In the genomic region with DNA sequence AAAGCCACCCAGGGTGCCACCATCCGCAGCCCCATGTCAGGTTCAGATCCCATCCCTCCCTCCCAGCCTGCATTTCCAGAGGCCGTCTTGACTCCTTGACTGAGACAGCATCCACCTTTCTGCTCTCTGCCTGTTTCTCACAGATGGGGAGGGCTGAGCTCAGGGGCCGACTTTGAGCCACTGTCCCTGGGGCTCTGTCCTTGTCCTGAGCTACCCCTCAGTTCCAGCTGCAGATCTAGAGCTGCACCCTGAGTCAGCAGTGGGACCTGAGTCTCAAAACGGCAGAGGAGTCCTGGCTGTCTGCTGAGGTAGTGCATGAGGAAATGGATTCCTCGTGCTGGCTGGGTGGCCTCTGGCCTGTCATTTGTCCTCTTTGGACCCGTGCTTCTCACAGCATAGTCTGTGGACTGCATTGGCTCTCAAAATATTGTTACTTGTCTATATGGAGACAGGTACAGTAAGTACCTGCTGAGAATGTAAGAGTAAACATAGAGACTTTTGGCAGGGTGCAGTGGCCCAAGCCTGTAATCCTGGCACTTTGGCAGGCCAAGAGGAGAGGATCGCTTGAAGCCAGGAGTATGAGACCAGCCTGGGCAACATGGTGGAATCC, we compare ENCODE assay signal across 9 cellular contexts. TPM values are rescaled to one million over a fixed set of nuclear protein-coding genes. Genes with fewer than 3 reads are reported as not detected.
DNase-seq lines count a peak whose midpoint lies in the region; ATAC-seq, FAIRE-seq and TF ChIP-seq lines count a peak whose summit lies in the region.
"Had no signal": no experiment of that assay in that cellular context is flagged by ENCODE, and none has a peak within 500 bp of the region (broad histone marks: within the 10 kb centered on the region; RNA-seq: fewer than 3 reads in every experiment).

No MANE protein-coding gene starts in this region.

- CTCF ChIA-PET in GM12878 (lab: Yijun Ruan, JAX) = interaction anchor here (0.6 to 3.0 kb wide), 8 partner anchors 12 to 1059 kb away, joined by 3 to 17 read pairs (median 4); no protein-coding TSS in a partner anchor

- SMC1A ChIA-PET in GM12878 (lab: Charles Lee; ENCODE audit: uncharacterized antibody, unreplicated experiment) = interaction anchor here (1.3 to 1.5 kb wide), 2 partner anchors 12 to 992 kb away, joined by 3 to 5 read pairs; no protein-coding TSS in a partner anchor

- no peak for TF ChIP-seq EP300 in GM12878 (IDR thresholded peaks at IDR 0.05; ENCODE audit: borderline replicate concordance in 1 of 2, control insufficient read depth in 1 of 2, low read depth in 2 of 2, low read length in 2 of 2)

- no peak overlapping the region for H3K9ac ChIP-seq in GM12878 (ENCODE audit: control insufficient read depth, insufficient read depth, low read length)
- H3K9ac ChIP-seq: BLaER1 had no signal

- no peaks in the 10 kb centered on the region for H3K79me2 ChIP-seq in GM12878 (ENCODE audit: control insufficient read depth, insufficient read depth, low read length)

- no peak overlapping the region for H2AFZ ChIP-seq in GM12878 (ENCODE audit: control insufficient read depth, low read depth, low read length)

- BruUV-seq in GM12878 (replicated peaks; lab: Mats Ljungman, UMichigan) = no TSS peak

- no peaks in the 10 kb centered on the region for H3K36me3 ChIP-seq in GM12878 (ENCODE audit: control insufficient read depth in 2 of 2, insufficient read depth in 2 of 2, low read length in 1 of 2)
- H3K36me3 ChIP-seq in kidney epithelial cell (ENCODE audit: control insufficient read depth, insufficient read depth, low read length) = no peaks in the 10 kb centered on the region
- no peaks in the 10 kb centered on the region for H3K36me3 ChIP-seq in small intestine (ENCODE audit: control insufficient read depth in 2 of 2, insufficient read depth in 2 of 2, low read length in 2 of 2)
- no peaks in the 10 kb centered on the region for H3K36me3 ChIP-seq in gastrocnemius medialis
- H3K36me3 ChIP-seq: BLaER1 had no signal

- peak; percentile 15 for TF ChIP-seq CTCF in AG09309 (IDR thresholded peaks at IDR 0.05; ENCODE audit: control insufficient read depth, insufficient read depth, low read depth, low read length, missing control alignments)
- TF ChIP-seq CTCF in GM12878 (IDR thresholded peaks at IDR 0.05 in 2 of 3, conservative IDR thresholded peaks at IDR 0.05 in 1 of 3; ENCODE audit: control insufficient read depth in 2 of 3, extremely low read depth in 1 of 3, insufficient read depth in 1 of 3, low read depth in 3 of 3, low read length in 3 of 3) = no peak
- TF ChIP-seq CTCF in kidney epithelial cell (IDR thresholded peaks at IDR 0.05; ENCODE audit: insufficient read depth, low read length, poor library complexity, severe bottlenecking) = peak; percentile 21
- TF ChIP-seq CTCF in gastrocnemius medialis (IDR thresholded peaks at IDR 0.05 in 4 of 5, conservative IDR thresholded peaks at IDR 0.05 in 1 of 5) = no peak

- no peak for TF ChIP-seq RAD21 in GM12878 (IDR thresholded peaks at IDR 0.05; ENCODE audit: insufficient read depth, low read depth, low read length)

- RAD21 ChIA-PET in GM12878 (lab: Charles Lee; ENCODE audit: unreplicated experiment) = interaction anchor here (0.5 to 2.2 kb wide), 3 partner anchors 12 to 1248 kb away, joined by 3 to 11 read pairs (median 3); no protein-coding TSS in a partner anchor

- H3K4me3 ChIP-seq in AG09309 (ENCODE audit: control insufficient read depth, low read depth, low read length) = no peak overlapping the region
- no peak overlapping the region for H3K4me3 ChIP-seq in GM12878
- no peak overlapping the region for H3K4me3 ChIP-seq in kidney epithelial cell (ENCODE audit: low read depth, low read length)
- no peak overlapping the region for H3K4me3 ChIP-seq in small intestine (ENCODE audit: low read depth in 1 of 2, low read length in 2 of 2)
- no peak overlapping the region for H3K4me3 ChIP-seq in gastrocnemius medialis
- H3K4me3 ChIP-seq: BLaER1 had no signal

- TF ChIP-seq POLR2A in GM12878 (IDR thresholded peaks at IDR 0.05; ENCODE audit: low read depth, low read length) (no peak), gastrocnemius medialis (IDR thresholded peaks at IDR 0.05) (no peak)

- DNase-seq in AG09309 (ENCODE audit: low read depth) (no peak), HTR-8/SVneo (ENCODE audit: insufficient read length, low spot score) (no peak), GM12878 (ENCODE audit: low read depth, low spot score) (no peak), kidney epithelial cell (ENCODE audit: low read depth) (no peak), small intestine (no peak), gastrocnemius medialis (no peak)

- intact Hi-C loops in GM12878 (cut with micrococcal nuclease; ENCODE audit: unreplicated experiment) = loop anchor here (5.0 to 10.0 kb wide), 6 partner anchors 247 to 1337 kb away; partner anchors contain the start of gene TLE3
- intact Hi-C loops in gastrocnemius medialis (cut with DNase I; ENCODE audit: low total_unique reads) = loop anchor here (10.0 kb wide), 1 partner anchor 120 kb away; no protein-coding TSS in a partner anchor

- in situ Hi-C loops in GM12878 (cut with MboI) = loop anchor here (10.0 kb wide), 1 partner anchor 1250 kb away; no protein-coding TSS in a partner anchor
- in situ Hi-C loops in gastrocnemius medialis (cut with MboI; ENCODE audit: low sequenced_read_pairs in 4 of 4) = loop anchor here (5.0 to 10.0 kb wide), 2 partner anchors 1010 to 1012 kb away; no protein-coding TSS in a partner anchor

- ATAC-seq in GM12878 (peak; percentile 72), HG02840 (IDR thresholded peaks at IDR 0.05; ENCODE audit: low FRiP score, unreplicated experiment) (no peak), HG03521 (IDR thresholded peaks at IDR 0.05; ENCODE audit: unreplicated experiment) (no peak), gastrocnemius medialis (no peak)

- peaks cover 1% of the 10 kb centered on the region; the same call in 2 of the 3 replicates for H3K9me3 ChIP-seq in GM12878 (replicated peaks; ENCODE audit: control insufficient read depth, insufficient read depth, low read length)
- H3K9me3 ChIP-seq in small intestine (ENCODE audit: control insufficient read depth, low read depth) = no peaks in the 10 kb centered on the region
- no peaks in the 10 kb centered on the region for H3K9me3 ChIP-seq in gastrocnemius medialis

- FAIRE-seq in HTR-8/SVneo (lab: Jason Lieb, UNC) = peak; percentile 57
- no peak for FAIRE-seq in GM12878 (lab: Jason Lieb, UNC)
- FAIRE-seq in small intestine (lab: Jason Lieb, UNC) = no peak

- no peak overlapping the region for H3K4me2 ChIP-seq in GM12878 (ENCODE audit: control insufficient read depth, insufficient read depth)
- H3K4me2 ChIP-seq: BLaER1 had no signal

- POLR2A ChIA-PET in GM12878 (lab: Charles Lee) = no interaction called here

- no peak overlapping the region for H3K27ac ChIP-seq in GM12878 (ENCODE audit: control insufficient read depth, insufficient read depth)
- H3K27ac ChIP-seq in small intestine (ENCODE audit: low read depth in 1 of 2, low read length in 1 of 2) = no peak overlapping the region
- no peak overlapping the region for H3K27ac ChIP-seq in gastrocnemius medialis
- H3K27ac ChIP-seq: BLaER1 had no signal

- no peaks in the 10 kb centered on the region for H4K20me1 ChIP-seq in GM12878 (ENCODE audit: control insufficient read depth, insufficient read depth)
- H4K20me1 ChIP-seq: BLaER1 had no signal

- H3K27me3 ChIP-seq in GM12878 (replicated peaks in 1 of 2; ENCODE audit: control insufficient read depth in 2 of 2, insufficient read depth in 2 of 2, low read length in 1 of 2) = no peaks in the 10 kb centered on the region
- H3K27me3 ChIP-seq in kidney epithelial cell (ENCODE audit: control insufficient read depth, insufficient read depth, low read length) = no peaks in the 10 kb centered on the region
- no peaks in the 10 kb centered on the region for H3K27me3 ChIP-seq in small intestine (ENCODE audit: control insufficient read depth in 2 of 2, insufficient read depth in 2 of 2, low read length in 2 of 2)
- no peaks in the 10 kb centered on the region for H3K27me3 ChIP-seq in gastrocnemius medialis
- H3K27me3 ChIP-seq: BLaER1 had no signal

- H3K4me1 ChIP-seq in GM12878 (ENCODE audit: control insufficient read depth, insufficient read depth, low read length) (no peaks in the 10 kb centered on the region), small intestine (ENCODE audit: control insufficient read depth in 2 of 2, insufficient read depth in 1 of 2, low read depth in 1 of 2, low read length in 1 of 2) (no peaks in the 10 kb centered on the region), gastrocnemius medialis (no peaks in the 10 kb centered on the region)

- 28% methylated on average over 7 of the region's 7 CpGs for WGBS in GM12878 (ENCODE audit: insufficient coverage, insufficient replicate concordance, low lambda C conversion rate, missing lambda C conversion rate)
- WGBS in small intestine, 3 donors = 69 to 75% (median 74%) methylated on average over 7 of the region's 7 CpGs

TF ChIP-seq in GM12878, 131 proteins besides CTCF, POLR2A, EP300 and RAD21 (continues in another document):
- no peak for TF ChIP-seq MEF2A (IDR thresholded peaks at IDR 0.05; ENCODE audit: insufficient read depth, low read depth, low read length)
- TF ChIP-seq HCFC1 (IDR thresholded peaks at IDR 0.05; ENCODE audit: low read length) = no peak

RNA-seq across cellular contexts. Expression of gene RPLP1, which starts 22.3 kb away (rescaled TPM):
- total RNA-seq in GM12878 (2013; cell fraction: nucleolus; rRNA removed) = 90.8 and 93.4 TPM in 2 replicates
- total RNA-seq in GM12878 (2014; rRNA removed) (625 and 839 TPM in 2 replicates), GM12878 (2014; rRNA removed; fragmentation: Illumina TruSeq; extraction: Trizol) (179 and 217 TPM in 2 replicates), GM12878 (2021) (3,098 and 3,322 TPM in 2 replicates), kidney epithelial cell (930 and 943 TPM in 2 replicates), gastrocnemius medialis (1,000 to 10,000 TPM in 1 of 4 donors, 100 to 1,000 TPM in 3; 849 to 1,174 (median 925) TPM)
- 3,422 TPM for polyA plus RNA-seq in GM12878 (2011; ENCODE audit: low read depth)
- polyA plus RNA-seq in GM12878 (2011; rRNA removed) (273 and 714 TPM in 2 replicates), GM12878 (2014; fragmentation: Illumina TruSeq; extraction: Trizol) (76.7 and 613 TPM in 2 replicates), GM12878 (2014; fragmentation: Nextera tagmentation; extraction: Ambion mirVana) (1,000 to 10,000 TPM; 3,000 to 3,095 TPM), GM12878 (2014; rRNA removed) (1,499 and 1,975 TPM in 2 replicates), GM12878 (2016; fragmentation: Nextera tagmentation; extraction: Ambion mirVana) (1,000 to 10,000 TPM; 1,830 to 1,844 TPM), small intestine (1,000 to 10,000 TPM in 2 of 3 donors, 100 to 1,000 TPM in 1; 975 to 2,388 (median 1,802) TPM)
- 1,433 and 1,838 TPM in 2 replicates for polyA plus RNA-seq in GM12878 (2011; cell fraction: cytosol; rRNA removed)
- polyA plus RNA-seq in GM12878 (2011; cell fraction: nucleus; rRNA removed) = 589 and 737 TPM in 2 replicates
- polyA plus RNA-seq in GM12878 (2012) = 3,045 and 3,866 TPM in 2 replicates
- polyA minus RNA-seq in GM12878 (2011; rRNA and poly(A)+ RNA removed) = 400 and 589 TPM in 2 replicates
- polyA minus RNA-seq in GM12878 (2011; cell fraction: cytosol; rRNA and poly(A)+ RNA removed) = 1,896 and 1,986 TPM in 2 replicates
- polyA minus RNA-seq in GM12878 (2011; cell fraction: nucleus; rRNA and poly(A)+ RNA removed) = 186 and 241 TPM in 2 replicates

Comparison
In these comparisons a context has a peak if more than half of its experiments do, and no peak if none do; other contexts are left out.
1. CTCF ChIP-seq: peak in AG09309 (single experiment) and kidney epithelial cell (single experiment); none in GM12878 (0 of 3) and gastrocnemius medialis (0 of 5).